ENCODE assay signal across 16 cellular contexts in the genomic region with DNA sequence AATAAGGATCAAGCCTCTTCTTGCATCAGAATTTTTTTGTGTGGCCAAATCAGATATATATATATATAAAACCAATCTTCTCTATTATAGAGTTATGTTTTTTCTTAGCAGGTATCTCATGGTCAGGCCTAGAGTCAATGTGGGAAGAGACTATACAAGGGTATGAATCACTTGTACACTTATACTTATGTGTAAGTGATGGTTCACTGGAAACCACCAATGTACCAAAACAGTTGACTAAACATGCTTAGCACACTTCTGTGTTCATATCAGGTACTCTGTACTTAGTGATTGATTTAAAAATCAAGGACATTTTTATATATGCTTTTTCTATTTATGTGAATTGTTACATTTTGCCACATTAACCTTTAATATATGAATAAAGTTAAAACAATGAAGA.
DNase-seq lines count a peak whose midpoint lies in the region; ATAC-seq lines count a peak whose summit lies in the region.
"Had no signal": no experiment of that assay in that cellular context is flagged by ENCODE, and none has a peak within 500 bp of the region (broad histone marks: within the 10 kb centered on the region; RNA-seq: fewer than 3 reads in every experiment).

No MANE protein-coding gene starts in this region.

- no peak overlapping the region for H3K4me3 Mint-ChIP-seq in activated CD4-positive, alpha-beta T cell treated with anti-CD3 and anti-CD28 coated beads for 36 hours
- no peak overlapping the region for H3K4me3 Mint-ChIP-seq in stimulated activated naive CD8-positive, alpha-beta T cell treated with anti-CD3 and anti-CD28 coated beads, Interleukin-15, amount 100 ng/mL, for 72 hours
- H3K4me3 Mint-ChIP-seq: CD14-positive monocyte; CD8-positive, alpha-beta T cell; GM23338; H9 had no signal

- H3K36me3 Mint-ChIP-seq in activated CD4-positive, alpha-beta T cell treated with anti-CD3 and anti-CD28 coated beads for 36 hours (ENCODE audit: low read depth), result peaks cover 2% of the 10 kb centered on the region

- H3K9me3 Mint-ChIP-seq in activated CD4-positive, alpha-beta T cell treated with anti-CD3 and anti-CD28 coated beads for 36 hours (ENCODE audit: low read depth), result no peaks in the 10 kb centered on the region
- no peaks in the 10 kb centered on the region for H3K9me3 Mint-ChIP-seq in stimulated activated naive CD8-positive, alpha-beta T cell treated with anti-CD3 and anti-CD28 coated beads, Interleukin-15, amount 100 ng/mL, for 72 hours
- H3K9me3 Mint-ChIP-seq: CD8-positive, alpha-beta T cell; GM23338; H9 had no signal

- CTCF ChIA-PET in activated CD4-positive, alpha-beta T cell treated with anti-CD3 and anti-CD28 coated beads for 36 hours (lab: Charles Lee), result no interaction called here

- H3K27ac Mint-ChIP-seq in activated CD4-positive, alpha-beta T cell treated with anti-CD3 and anti-CD28 coated beads for 36 hours, result no peak overlapping the region
- no peak overlapping the region for H3K27ac Mint-ChIP-seq in stimulated activated naive CD8-positive, alpha-beta T cell treated with anti-CD3 and anti-CD28 coated beads, Interleukin-15, amount 100 ng/mL, for 72 hours
- H3K27ac Mint-ChIP-seq: CD14-positive monocyte; CD8-positive, alpha-beta T cell; GM23338 had no signal

- POLR2A ChIA-PET in activated CD4-positive, alpha-beta T cell treated with anti-CD3 and anti-CD28 coated beads for 36 hours (lab: Charles Lee), result no interaction called here

- no peaks in the 10 kb centered on the region for H3K4me1 Mint-ChIP-seq in activated CD4-positive, alpha-beta T cell treated with anti-CD3 and anti-CD28 coated beads for 36 hours
- H3K4me1 Mint-ChIP-seq in stimulated activated naive CD8-positive, alpha-beta T cell treated with anti-CD3 and anti-CD28 coated beads, Interleukin-15, amount 100 ng/mL, for 72 hours, result no peaks in the 10 kb centered on the region
- H3K4me1 Mint-ChIP-seq: CD14-positive monocyte, GM23338, H9 had no signal

- no peak for DNase-seq in activated CD4-positive, alpha-beta T cell treated with anti-CD3 and anti-CD28 coated beads for 36 hours
- no peak for DNase-seq in activated CD4-positive, alpha-beta T cell treated with anti-CD3 and anti-CD28 coated beads for 48 hours
- DNase-seq in stimulated activated naive CD8-positive, alpha-beta T cell treated with anti-CD3 and anti-CD28 coated beads, Interleukin-15, Interleukin-2, amounts not matched to agents 100 U/mL and 50 U/mL, for 24 hours, result no peak
- DNase-seq in stimulated activated naive CD8-positive, alpha-beta T cell treated with anti-CD3 and anti-CD28 coated beads, Interleukin-15, amount 100 ng/mL, for 72 hours, result no peak
- DNase-seq in kidney tubule cell (ENCODE audit: low spot score) (peak; percentile 4), ecto neural progenitor cell (ENCODE audit: low spot score) (no peak), anterior cingulate cortex (lab: John Stamatoyannopoulos, UW) (no peak)
- DNase-seq: CD8-positive, alpha-beta T cell; COR-L47; DMS153; DMS79 treated with DMSO at 0.1 percent for 48 hours; EL; GDM1; H9 had no signal

- intact Hi-C loops in activated CD4-positive, alpha-beta T cell treated with anti-CD3 and anti-CD28 coated beads for 36 hours (cut with DNase I, micrococcal nuclease), result no loop called here

- ATAC-seq in activated CD4-positive, alpha-beta T cell treated with anti-CD3 and anti-CD28 coated beads for 36 hours, result peak; percentile 44
- peak; percentile 65 for ATAC-seq in stimulated activated naive CD8-positive, alpha-beta T cell treated with anti-CD3 and anti-CD28 coated beads, Interleukin-15, Interleukin-2, amounts not matched to agents 100 U/mL and 50 U/mL, for 24 hours
- ATAC-seq in stimulated activated naive CD8-positive, alpha-beta T cell treated with anti-CD3 and anti-CD28 coated beads, Interleukin-15, amount 100 ng/mL, for 72 hours, result no peak
- ATAC-seq: CD8-positive, alpha-beta T cell; GM23338 had no signal

- no peaks in the 10 kb centered on the region for H3K27me3 Mint-ChIP-seq in activated CD4-positive, alpha-beta T cell treated with anti-CD3 and anti-CD28 coated beads for 36 hours
- no peaks in the 10 kb centered on the region for H3K27me3 Mint-ChIP-seq in stimulated activated naive CD8-positive, alpha-beta T cell treated with anti-CD3 and anti-CD28 coated beads, Interleukin-15, amount 100 ng/mL, for 72 hours
